In genomic region chr18:36757081-36757480, GRCh38 we compare ENCODE assay signal across 1 cellular context.
TF ChIP-seq lines count a peak whose summit lies in the region.

No MANE protein-coding gene starts in this region.

TF ChIP-seq in HepG2, 621 proteins besides CTCF, POLR2A, EP300 and RAD21 (continued from another document):
- TF ChIP-seq USF2 (IDR thresholded peaks at IDR 0.05; ENCODE audit: low read depth, low read length) (no peak), USF2 (CRISPR knock-in tag; IDR thresholded peaks at IDR 0.05; ENCODE audit: borderline replicate concordance) (no peak), FOXO4 (CRISPR knock-in tag; conservative IDR thresholded peaks at IDR 0.05) (no peak), STAG1 (CRISPR knock-in tag; IDR thresholded peaks at IDR 0.05) (peak; percentile 78), NFE2L1 (CRISPR knock-in tag; IDR thresholded peaks at IDR 0.05; ENCODE audit: borderline replicate concordance) (no peak), PCBP2 (optimal IDR thresholded peaks at IDR 0.05; ENCODE audit: low read depth, low read length, poor library complexity, severe bottlenecking) (no peak)
TF ChIP-seq in HepG2: peak in this region for 3.
